1 cellular context compared by ENCODE assay signal in genomic region chr1:156775799-156776198, GRCh38.
TF ChIP-seq lines count a peak whose summit lies in the region.

No MANE protein-coding gene starts in this region.

TF ChIP-seq in GM23338, 12 proteins besides CTCF, POLR2A, EP300 and RAD21:
- TF ChIP-seq, protein P1, sequence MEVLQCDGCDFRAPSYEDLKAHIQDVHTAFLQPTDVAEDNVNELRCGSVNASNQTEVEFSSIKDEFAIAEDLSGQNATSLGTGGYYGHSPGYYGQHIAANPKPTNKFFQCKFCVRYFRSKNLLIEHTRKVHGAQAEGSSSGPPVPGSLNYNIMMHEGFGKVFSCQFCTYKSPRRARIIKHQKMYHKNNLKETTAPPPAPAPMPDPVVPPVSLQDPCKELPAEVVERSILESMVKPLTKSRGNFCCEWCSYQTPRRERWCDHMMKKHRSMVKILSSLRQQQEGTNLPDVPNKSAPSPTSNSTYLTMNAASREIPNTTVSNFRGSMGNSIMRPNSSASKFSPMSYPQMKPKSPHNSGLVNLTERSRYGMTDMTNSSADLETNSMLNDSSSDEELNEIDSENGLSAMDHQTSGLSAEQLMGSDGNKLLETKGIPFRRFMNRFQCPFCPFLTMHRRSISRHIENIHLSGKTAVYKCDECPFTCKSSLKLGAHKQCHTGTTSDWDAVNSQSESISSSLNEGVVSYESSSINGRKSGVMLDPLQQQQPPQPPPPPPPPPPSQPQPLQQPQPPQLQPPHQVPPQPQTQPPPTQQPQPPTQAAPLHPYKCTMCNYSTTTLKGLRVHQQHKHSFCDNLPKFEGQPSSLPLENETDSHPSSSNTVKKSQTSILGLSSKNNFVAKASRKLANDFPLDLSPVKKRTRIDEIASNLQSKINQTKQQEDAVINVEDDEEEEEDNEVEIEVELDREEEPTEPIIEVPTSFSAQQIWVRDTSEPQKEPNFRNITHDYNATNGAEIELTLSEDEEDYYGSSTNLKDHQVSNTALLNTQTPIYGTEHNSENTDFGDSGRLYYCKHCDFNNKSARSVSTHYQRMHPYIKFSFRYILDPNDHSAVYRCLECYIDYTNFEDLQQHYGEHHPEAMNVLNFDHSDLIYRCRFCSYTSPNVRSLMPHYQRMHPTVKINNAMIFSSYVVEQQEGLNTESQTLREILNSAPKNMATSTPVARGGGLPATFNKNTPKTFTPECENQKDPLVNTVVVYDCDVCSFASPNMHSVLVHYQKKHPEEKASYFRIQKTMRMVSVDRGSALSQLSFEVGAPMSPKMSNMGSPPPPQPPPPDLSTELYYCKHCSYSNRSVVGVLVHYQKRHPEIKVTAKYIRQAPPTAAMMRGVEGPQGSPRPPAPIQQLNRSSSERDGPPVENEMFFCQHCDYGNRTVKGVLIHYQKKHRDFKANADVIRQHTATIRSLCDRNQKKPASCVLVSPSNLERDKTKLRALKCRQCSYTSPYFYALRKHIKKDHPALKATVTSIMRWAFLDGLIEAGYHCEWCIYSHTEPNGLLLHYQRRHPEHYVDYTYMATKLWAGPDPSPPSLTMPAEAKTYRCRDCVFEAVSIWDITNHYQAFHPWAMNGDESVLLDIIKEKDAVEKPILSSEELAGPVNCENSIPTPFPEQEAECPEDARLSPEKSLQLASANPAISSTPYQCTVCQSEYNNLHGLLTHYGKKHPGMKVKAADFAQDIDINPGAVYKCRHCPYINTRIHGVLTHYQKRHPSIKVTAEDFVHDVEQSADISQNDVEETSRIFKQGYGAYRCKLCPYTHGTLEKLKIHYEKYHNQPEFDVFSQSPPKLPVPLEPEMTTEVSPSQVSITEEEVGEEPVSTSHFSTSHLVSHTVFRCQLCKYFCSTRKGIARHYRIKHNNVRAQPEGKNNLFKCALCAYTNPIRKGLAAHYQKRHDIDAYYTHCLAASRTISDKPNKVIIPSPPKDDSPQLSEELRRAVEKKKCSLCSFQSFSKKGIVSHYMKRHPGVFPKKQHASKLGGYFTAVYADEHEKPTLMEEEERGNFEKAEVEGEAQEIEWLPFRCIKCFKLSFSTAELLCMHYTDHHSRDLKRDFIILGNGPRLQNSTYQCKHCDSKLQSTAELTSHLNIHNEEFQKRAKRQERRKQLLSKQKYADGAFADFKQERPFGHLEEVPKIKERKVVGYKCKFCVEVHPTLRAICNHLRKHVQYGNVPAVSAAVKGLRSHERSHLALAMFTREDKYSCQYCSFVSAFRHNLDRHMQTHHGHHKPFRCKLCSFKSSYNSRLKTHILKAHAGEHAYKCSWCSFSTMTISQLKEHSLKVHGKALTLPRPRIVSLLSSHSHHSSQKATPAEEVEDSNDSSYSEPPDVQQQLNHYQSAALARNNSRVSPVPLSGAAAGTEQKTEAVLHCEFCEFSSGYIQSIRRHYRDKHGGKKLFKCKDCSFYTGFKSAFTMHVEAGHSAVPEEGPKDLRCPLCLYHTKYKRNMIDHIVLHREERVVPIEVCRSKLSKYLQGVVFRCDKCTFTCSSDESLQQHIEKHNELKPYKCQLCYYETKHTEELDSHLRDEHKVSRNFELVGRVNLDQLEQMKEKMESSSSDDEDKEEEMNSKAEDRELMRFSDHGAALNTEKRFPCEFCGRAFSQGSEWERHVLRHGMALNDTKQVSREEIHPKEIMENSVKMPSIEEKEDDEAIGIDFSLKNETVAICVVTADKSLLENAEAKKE (CRISPR knock-in tag; IDR thresholded peaks at IDR 0.05), result no peak
- no peak for TF ChIP-seq EZH2phosphoT487 (IDR thresholded peaks at IDR 0.05; ENCODE audit: unreplicated experiment)
- TF ChIP-seq CREB1 (CRISPR knock-in tag; IDR thresholded peaks at IDR 0.05; ENCODE audit: low read depth), result no peak
- TF ChIP-seq EZH2 (IDR thresholded peaks at IDR 0.05; ENCODE audit: low read depth, unreplicated experiment), result no peak
- TF ChIP-seq JUNB (IDR thresholded peaks at IDR 0.05; ENCODE audit: unreplicated experiment), result no peak
- TF ChIP-seq, protein P2, sequence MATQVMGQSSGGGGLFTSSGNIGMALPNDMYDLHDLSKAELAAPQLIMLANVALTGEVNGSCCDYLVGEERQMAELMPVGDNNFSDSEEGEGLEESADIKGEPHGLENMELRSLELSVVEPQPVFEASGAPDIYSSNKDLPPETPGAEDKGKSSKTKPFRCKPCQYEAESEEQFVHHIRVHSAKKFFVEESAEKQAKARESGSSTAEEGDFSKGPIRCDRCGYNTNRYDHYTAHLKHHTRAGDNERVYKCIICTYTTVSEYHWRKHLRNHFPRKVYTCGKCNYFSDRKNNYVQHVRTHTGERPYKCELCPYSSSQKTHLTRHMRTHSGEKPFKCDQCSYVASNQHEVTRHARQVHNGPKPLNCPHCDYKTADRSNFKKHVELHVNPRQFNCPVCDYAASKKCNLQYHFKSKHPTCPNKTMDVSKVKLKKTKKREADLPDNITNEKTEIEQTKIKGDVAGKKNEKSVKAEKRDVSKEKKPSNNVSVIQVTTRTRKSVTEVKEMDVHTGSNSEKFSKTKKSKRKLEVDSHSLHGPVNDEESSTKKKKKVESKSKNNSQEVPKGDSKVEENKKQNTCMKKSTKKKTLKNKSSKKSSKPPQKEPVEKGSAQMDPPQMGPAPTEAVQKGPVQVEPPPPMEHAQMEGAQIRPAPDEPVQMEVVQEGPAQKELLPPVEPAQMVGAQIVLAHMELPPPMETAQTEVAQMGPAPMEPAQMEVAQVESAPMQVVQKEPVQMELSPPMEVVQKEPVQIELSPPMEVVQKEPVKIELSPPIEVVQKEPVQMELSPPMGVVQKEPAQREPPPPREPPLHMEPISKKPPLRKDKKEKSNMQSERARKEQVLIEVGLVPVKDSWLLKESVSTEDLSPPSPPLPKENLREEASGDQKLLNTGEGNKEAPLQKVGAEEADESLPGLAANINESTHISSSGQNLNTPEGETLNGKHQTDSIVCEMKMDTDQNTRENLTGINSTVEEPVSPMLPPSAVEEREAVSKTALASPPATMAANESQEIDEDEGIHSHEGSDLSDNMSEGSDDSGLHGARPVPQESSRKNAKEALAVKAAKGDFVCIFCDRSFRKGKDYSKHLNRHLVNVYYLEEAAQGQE (IDR thresholded peaks at IDR 0.05; ENCODE audit: unreplicated experiment), result no peak
- TF ChIP-seq STAT1 (IDR thresholded peaks at IDR 0.05; ENCODE audit: unreplicated experiment), result no peak
- no peak for TF ChIP-seq ZNF331 (CRISPR knock-in tag; IDR thresholded peaks at IDR 0.05; ENCODE audit: low read depth)
- no peak for TF ChIP-seq ETS1 (IDR thresholded peaks at IDR 0.05)
- no peak for TF ChIP-seq NANOG (IDR thresholded peaks at IDR 0.05; ENCODE audit: borderline replicate concordance)
- TF ChIP-seq ZNF114 (CRISPR knock-in tag; IDR thresholded peaks at IDR 0.05), result no peak
- no peak for TF ChIP-seq POLR2AphosphoS5 (IDR thresholded peaks at IDR 0.05; ENCODE audit: low read depth)
